In genomic region chr22:47124451-47124881, GRCh38 we compare ENCODE assay signal across 20 cellular contexts.
DNase-seq lines count a peak whose midpoint lies in the region; FAIRE-seq and TF ChIP-seq lines count a peak whose summit lies in the region.
"Had no signal": no experiment of that assay in that cellular context is flagged by ENCODE, and none has a peak within 500 bp of the region (broad histone marks: within the 10 kb centered on the region; RNA-seq: fewer than 3 reads in every experiment).

No MANE protein-coding gene starts in this region.

- H3K4me1 ChIP-seq in A673 (ENCODE audit: insufficient read depth, low read length, poor library complexity, severe bottlenecking) (peaks cover 5% of the 10 kb centered on the region), osteoblast (ENCODE audit: insufficient read depth, low read length) (no peaks in the 10 kb centered on the region)
- H3K4me1 ChIP-seq: BE2C had no signal

- CTCF ChIA-PET in A673 (lab: Charles Lee): no interaction called here

- no peak for FAIRE-seq in frontal cortex (lab: Jason Lieb, UNC)
- FAIRE-seq: D721Med, G401.6, GM12878 had no signal

- H3K36me3 ChIP-seq in A673 (ENCODE audit: insufficient read depth, low read length, poor library complexity, severe bottlenecking) (no peaks in the 10 kb centered on the region), osteoblast (ENCODE audit: insufficient read depth, low read length) (no peaks in the 10 kb centered on the region)
- H3K36me3 ChIP-seq: BE2C had no signal

- H3K36me3 Mint-ChIP-seq in CD14-positive monocyte (peaks cover 7 to 18% of the 10 kb centered on the region in 2 donors), chondrocyte (ENCODE audit: low read depth) (no peaks in the 10 kb centered on the region)

- H3K9me3 Mint-ChIP-seq in CD14-positive monocyte: no peaks in the 10 kb centered on the region
- H3K9me3 Mint-ChIP-seq in chondrocyte (ENCODE audit: low read depth): no peaks in the 10 kb centered on the region
- H3K9me3 Mint-ChIP-seq: CD8-positive, alpha-beta T cell; HFFc6 had no signal

- H3K27me3 Mint-ChIP-seq in CD14-positive monocyte (ENCODE audit: low read depth in 3 of 3) (no peaks in the 10 kb centered on the region), chondrocyte (ENCODE audit: low read depth) (no peaks in the 10 kb centered on the region)

- no peak for TF ChIP-seq CTCF in A673 (conservative IDR thresholded peaks at IDR 0.05; ENCODE audit: low read depth, low read length)
- no peak for TF ChIP-seq CTCF in CD14-positive monocyte (IDR thresholded peaks at IDR 0.05)
- no peak for TF ChIP-seq CTCF in chondrocyte (IDR thresholded peaks at IDR 0.05)
- no peak for TF ChIP-seq CTCF in osteoblast (IDR thresholded peaks at IDR 0.05; ENCODE audit: extremely low read depth, low read depth, low read length)

- POLR2A ChIA-PET in A673 (lab: Charles Lee; ENCODE audit: low non-redundant PET): no interaction called here

- BruUV-seq in A673 (replicated peaks; lab: Mats Ljungman, UMichigan): no TSS peak

- no peaks in the 10 kb centered on the region for H4K20me1 ChIP-seq in osteoblast (ENCODE audit: insufficient read depth, low read length)

- H3K27me3 ChIP-seq in A673 (replicated peaks; ENCODE audit: insufficient read depth, low read depth, low read length, poor library complexity) (no peaks in the 10 kb centered on the region), osteoblast (ENCODE audit: insufficient read depth, low read length) (no peaks in the 10 kb centered on the region)
- H3K27me3 ChIP-seq: BE2C had no signal

- intact Hi-C loops in A673 (cut with micrococcal nuclease; ENCODE audit: unreplicated experiment) (no loop called here), CD14-positive monocyte (cut with micrococcal nuclease) (no loop called here)

- H3K79me2 ChIP-seq in osteoblast (ENCODE audit: insufficient read depth, low read length): no peaks in the 10 kb centered on the region

- no peak overlapping the region for H2AFZ ChIP-seq in osteoblast (ENCODE audit: low read length)
- H2AFZ ChIP-seq: GM23248 had no signal

- no peak overlapping the region for H3K4me3 ChIP-seq in A673 (ENCODE audit: low read depth, low read length, poor library complexity, severe bottlenecking)
- no peak overlapping the region for H3K4me3 ChIP-seq in osteoblast (ENCODE audit: insufficient read depth, low read length)
- H3K4me3 ChIP-seq: GM12878, GM23248 had no signal

- H3K4me1 Mint-ChIP-seq in CD14-positive monocyte (peaks cover 2% of the 10 kb centered on the region), chondrocyte (ENCODE audit: low read depth) (no peaks in the 10 kb centered on the region)

- H3K4me3 Mint-ChIP-seq in CD14-positive monocyte (no peak overlapping the region), chondrocyte (ENCODE audit: unreplicated experiment) (no peak overlapping the region)
- H3K4me3 Mint-ChIP-seq: CD8-positive, alpha-beta T cell; HFFc6 had no signal

- H3K27ac Mint-ChIP-seq in CD14-positive monocyte (no peak overlapping the region), chondrocyte (ENCODE audit: unreplicated experiment) (no peak overlapping the region)
- H3K27ac Mint-ChIP-seq: HFFc6 had no signal

- peak overlapping the region; percentile 49 for H3K27ac ChIP-seq in A673 (ENCODE audit: low read depth, low read length, poor library complexity, severe bottlenecking)
- no peak overlapping the region for H3K27ac ChIP-seq in osteoblast (ENCODE audit: low read depth, low read length)
- H3K27ac ChIP-seq: GM23248 had no signal

- no peak overlapping the region for H3K4me2 ChIP-seq in osteoblast (ENCODE audit: insufficient read depth, low read length)

- H3K9me3 ChIP-seq in A673 (ENCODE audit: low read depth, low read length, poor library complexity, severe bottlenecking) (no peaks in the 10 kb centered on the region), osteoblast (ENCODE audit: low read depth, low read length) (no peaks in the 10 kb centered on the region)
- H3K9me3 ChIP-seq: BE2C had no signal

- no peak for DNase-seq in A673 (ENCODE audit: low spot score)
- DNase-seq in CD14-positive monocyte (ENCODE audit: low spot score): peak; percentile 32
- peak; percentile 87 for DNase-seq in chondrocyte (ENCODE audit: low spot score)
- peak; percentile 63 for DNase-seq in osteoblast (ENCODE audit: insufficient read length, low spot score, missing footprints)
- DNase-seq in frontal cortex (ENCODE audit: low spot score in 2 of 2): no peak
- DNase-seq in GM03348 (ENCODE audit: low spot score): no peak
- no peak for DNase-seq in activated gamma-delta T cell (lab: John Stamatoyannopoulos, UW)
- DNase-seq: BE2C; CD8-positive, alpha-beta T cell; DMS79 treated with DMSO at 0.1 percent for 48 hours; GM23248; HFFc6; KBM-7; NCI-H1417 treated with DMSO at 0.1 percent for 48 hours; NCI-H2029; NCI-H2171 treated with DMSO at 0.1 percent for 48 hours; NCI-H748 treated with DMSO at 0.1 percent for 48 hours had no signal

Comparison
In these comparisons a context has a peak if more than half of its experiments do, and no peak if none do; other contexts are left out.
1. DNase-seq: peak in CD14-positive monocyte (single experiment), chondrocyte (single experiment) and osteoblast (single experiment); none in A673 (single experiment), frontal cortex (0 of 2), GM03348 (single experiment) and activated gamma-delta T cell (single experiment).